ENCODE assay signal across 1 cellular context in genomic region chr2:177221970-177222369, GRCh38.
TF ChIP-seq lines count a peak whose summit lies in the region.

No MANE protein-coding gene starts in this region.

TF ChIP-seq in endothelial cell of umbilical vein, 7 proteins besides CTCF, POLR2A, EP300 and RAD21:
- TF ChIP-seq JUN (IDR thresholded peaks at IDR 0.05; ENCODE audit: borderline replicate concordance, insufficient read depth, insufficient read length, low read depth) (no peak), MAX (IDR thresholded peaks at IDR 0.05; ENCODE audit: insufficient read depth, insufficient read length) (no peak)
